In genomic region chr11:42482822-42483221, GRCh38 we compare ENCODE assay signal across 31 cellular contexts.
"Had no signal": no experiment of that assay in that cellular context is flagged by ENCODE, and none has a peak within 500 bp of the region (broad histone marks: within the 10 kb centered on the region; RNA-seq: fewer than 3 reads in every experiment).

No MANE protein-coding gene starts in this region.

- H3K27ac ChIP-seq: adrenal gland, body of pancreas, brain microvascular endothelial cell, VCaP had no signal

- H3K4me3 ChIP-seq: adrenal gland, body of pancreas had no signal

- DNase-seq: activated B cell treated with CpG ODN at 0.5 μM for 24 hours; activated CD4-positive, alpha-beta memory T cell treated with anti-CD3 and anti-CD28 coated beads, Interleukin-2, amount 10 ng/mL, durations not matched to agents 7 days and 5 days; activated CD4-positive, alpha-beta T cell treated with anti-CD3 and anti-CD28 coated beads for 4 hours; activated CD4-positive, alpha-beta T cell treated with anti-CD3 and anti-CD28 coated beads, Interleukin-2, amount 10 ng/mL, durations not matched to agents 7 days and 5 days; activated CD4-positive, alpha-beta T cell treated with anti-CD3 and anti-CD28 coated beads, Interleukin-2, amount 50 U/mL, for 48 hours; activated CD4-positive, CD25-positive, alpha-beta regulatory T cell treated with anti-CD3 and anti-CD28 coated beads, Interleukin-2, amount 50 U/mL, for 72 hours; activated CD8-positive, alpha-beta memory T cell treated with anti-CD3 and anti-CD28 coated beads for 24 hours; activated CD8-positive, alpha-beta memory T cell treated with anti-CD3 and anti-CD28 coated beads, Interleukin-2, amount 10 ng/mL, durations not matched to agents 7 days and 5 days; activated CD8-positive, alpha-beta T cell treated with anti-CD3 and anti-CD28 coated beads, Interleukin-2, amount 10 ng/mL, durations not matched to agents 7 days and 5 days; activated effector memory CD4-positive, alpha-beta T cell treated with anti-CD3 and anti-CD28 coated beads, Interleukin-2, amount 50 U/mL, for 16 hours; activated gamma-delta T cell treated with Interleukin-2 at 50 U/mL for 16 hours; activated naive CD4-positive, alpha-beta T cell; activated naive CD4-positive, alpha-beta T cell treated with anti-CD3 and anti-CD28 coated beads for 36 hours; activated naive CD4-positive, alpha-beta T cell treated with anti-CD3 and anti-CD28 coated beads, Interleukin-2, amount 50 U/mL, for 16 hours; activated naive CD8-positive, alpha-beta T cell treated with anti-CD3 and anti-CD28 coated beads for 36 hours; activated T-cell treated with anti-CD3 and anti-CD28 coated beads for 4 hours; activated T-cell treated with anti-CD3 and anti-CD28 coated beads, Interleukin-2, amount 50 U/mL, for 1 hour; activated T-cell treated with anti-CD3 and anti-CD28 coated beads, Interleukin-2, amount 50 U/mL, for 4 hours; activated T-cell treated with anti-CD3 and anti-CD28 coated beads, Interleukin-2, amount 50 U/mL, for 72 hours; adrenal gland; amniotic stem cell; aorta; body of pancreas; brain microvascular endothelial cell; central memory CD4-positive, alpha-beta T cell; T-helper 1 cell; T-helper 2 cell; T-helper 9 cell had no signal

- H3K36me3 ChIP-seq: adrenal gland, brain microvascular endothelial cell had no signal

- H3K9me3 ChIP-seq: adrenal gland, body of pancreas had no signal

- H3K4me1 ChIP-seq: adrenal gland, body of pancreas had no signal

- ATAC-seq: activated CD8-positive, alpha-beta memory T cell treated with anti-CD3 and anti-CD28 coated beads, Interleukin-2, amount 10 ng/mL, durations not matched to agents 7 days and 5 days; activated CD8-positive, alpha-beta T cell treated with anti-CD3 and anti-CD28 coated beads, Interleukin-2, amount 10 ng/mL, durations not matched to agents 7 days and 5 days; activated naive CD4-positive, alpha-beta T cell treated with anti-CD3 and anti-CD28 coated beads, Interleukin-2, amount 50 U/mL, for 72 hours; activated T-cell treated with anti-CD3 and anti-CD28 coated beads, Interleukin-2, amount 50 U/mL, for 4 hours; activated T-cell treated with anti-CD3 and anti-CD28 coated beads, Interleukin-2, amount 50 U/mL, for 72 hours; activated T-helper 17 cell treated with anti-CD3 and anti-CD28 coated beads, Interleukin-2, amount 50 U/mL, for 72 hours; body of pancreas had no signal

- H3K27me3 ChIP-seq: adrenal gland, body of pancreas, brain microvascular endothelial cell had no signal
